ENCODE assay signal across 15 cellular contexts in the genomic region with DNA sequence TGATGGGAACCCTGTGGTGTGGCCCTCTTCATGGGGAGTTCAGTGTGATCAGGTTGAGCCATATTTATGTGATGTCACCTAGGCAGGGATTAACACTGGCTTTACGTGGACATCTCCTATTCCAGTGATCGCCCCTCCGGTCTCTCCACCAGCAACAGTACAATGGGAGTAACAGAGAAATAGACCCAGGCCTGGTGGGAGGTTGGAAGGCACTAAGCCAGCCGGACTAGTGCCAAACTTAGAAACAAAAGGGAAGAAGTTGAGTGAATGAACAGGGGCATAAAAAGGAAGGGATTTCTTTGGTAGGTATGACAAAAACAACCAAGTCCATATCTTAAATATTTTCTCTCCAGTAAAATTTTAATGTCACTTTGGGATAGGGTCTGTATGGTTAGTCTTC.
A peak's percentile ranks its signal among the peaks of the same experiment; 100 is the strongest.
DNase-seq lines count a peak whose midpoint lies in the region; ATAC-seq and TF ChIP-seq lines count a peak whose summit lies in the region.
"Had no signal": no experiment of that assay in that cellular context is flagged by ENCODE, and none has a peak within 500 bp of the region (broad histone marks: within the 10 kb centered on the region; RNA-seq: fewer than 3 reads in every experiment).

No MANE protein-coding gene starts in this region.

- H3K27me3 ChIP-seq in right cardiac atrium (ENCODE audit: control insufficient read depth, insufficient read depth) = no peaks in the 10 kb centered on the region
- no peaks in the 10 kb centered on the region for H3K27me3 ChIP-seq in vagina
- no peaks in the 10 kb centered on the region for H3K27me3 ChIP-seq in aorta (ENCODE audit: control insufficient read depth in 1 of 2, insufficient read depth in 2 of 2, low read length in 1 of 2)

- DNase-seq in right cardiac atrium (no peak), left cardiac atrium (no peak), fibroblast of pulmonary artery (ENCODE audit: low read depth) (peak; percentile 19), osteocyte (ENCODE audit: extremely low spot score, unreplicated experiment) (no peak), vagina (ENCODE audit: extremely low spot score in 2 of 2) (no peak), amniotic stem cell (lab: John Stamatoyannopoulos, UW) (no peak), aorta (no peak)
- DNase-seq: Caco-2, MV-4-11, NCI-H1417 treated with DMSO at 0.1 percent for 48 hours, NCI-H2029, NCI-H524 had no signal

- H3K27ac ChIP-seq in right cardiac atrium (ENCODE audit: low read length) (peak overlapping the region; percentile 8), vagina (peak overlapping the region; percentile 11), aorta (ENCODE audit: low read depth in 1 of 2, low read length in 2 of 2) (no peak overlapping the region)

- no peak overlapping the region for H3K4me3 Mint-ChIP-seq in osteocyte (ENCODE audit: unreplicated experiment)

- H3K9me3 ChIP-seq in right cardiac atrium (ENCODE audit: control insufficient read depth, low read length) (no peaks in the 10 kb centered on the region), vagina (no peaks in the 10 kb centered on the region), aorta (ENCODE audit: control insufficient read depth, low read length) (no peaks in the 10 kb centered on the region)
- H3K9me3 ChIP-seq: Caco-2, HAP-1 had no signal

- WGBS in right cardiac atrium = 61% methylated on average over 4 of the region's 4 CpGs
- WGBS in aorta, 2 donors = 48 to 51% methylated on average over 4 of the region's 4 CpGs

- H3K4me1 Mint-ChIP-seq in osteocyte (ENCODE audit: unreplicated experiment) = peaks cover 87% of the 10 kb centered on the region

- H3K36me3 Mint-ChIP-seq in osteocyte (ENCODE audit: unreplicated experiment) = peaks cover 26% of the 10 kb centered on the region
- H3K36me3 Mint-ChIP-seq: CD14-positive monocyte had no signal

- H3K9me3 Mint-ChIP-seq in osteocyte (ENCODE audit: unreplicated experiment) = no peaks in the 10 kb centered on the region

- TF ChIP-seq CTCF in fibroblast of pulmonary artery (IDR thresholded peaks at IDR 0.05; ENCODE audit: low read length, missing control alignments) (no peak), osteocyte (IDR thresholded peaks at IDR 0.05) (no peak), vagina (IDR thresholded peaks at IDR 0.05) (no peak)

- ATAC-seq in right cardiac atrium (peak in 1 of 2 donors; percentile 7), left cardiac atrium (no peak), GM19455 (IDR thresholded peaks at IDR 0.05; ENCODE audit: unreplicated experiment) (no peak), aorta (ENCODE audit: low FRiP score) (no peak)

- H3K36me3 ChIP-seq in vagina (no peaks in the 10 kb centered on the region), aorta (ENCODE audit: control insufficient read depth in 1 of 2, insufficient read depth in 2 of 2, low read length in 1 of 2) (no peaks in the 10 kb centered on the region)
- H3K36me3 ChIP-seq: HAP-1 had no signal

- no peak for TF ChIP-seq POLR2A in vagina (IDR thresholded peaks at IDR 0.05)

- intact Hi-C loops in right cardiac atrium (cut with DNase I) (no loop called here), left cardiac atrium (cut with DNase I) (no loop called here), vagina (cut with DNase I) (no loop called here), aorta (cut with DNase I) (no loop called here)

- H3K4me1 ChIP-seq in right cardiac atrium (ENCODE audit: control insufficient read depth, insufficient read depth, low read length) (peaks cover 3% of the 10 kb centered on the region), vagina (peaks cover 23% of the 10 kb centered on the region), aorta (ENCODE audit: control insufficient read depth in 1 of 2, insufficient read depth in 2 of 2, low read length in 2 of 2) (peaks cover 0 to 5% of the 10 kb centered on the region in 2 donors)
- H3K4me1 ChIP-seq: Caco-2, HAP-1 had no signal

- H3K27me3 Mint-ChIP-seq in osteocyte (ENCODE audit: unreplicated experiment) = no peaks in the 10 kb centered on the region

- H3K27ac Mint-ChIP-seq in osteocyte (ENCODE audit: unreplicated experiment) = peak overlapping the region; percentile 81

- H3K4me3 ChIP-seq in right cardiac atrium (ENCODE audit: low read length) (no peak overlapping the region), fibroblast of pulmonary artery (replicated peaks; ENCODE audit: low read depth, low read length) (no peak overlapping the region), vagina (no peak overlapping the region), aorta (ENCODE audit: low read length in 2 of 2) (no peak overlapping the region)
- H3K4me3 ChIP-seq: HAP-1 had no signal

Comparison
In these comparisons a context has a peak if more than half of its experiments do, and no peak if none do; other contexts are left out.
1. H3K27ac ChIP-seq: peak in right cardiac atrium (single experiment) and vagina (single experiment); none in aorta (0 of 2).